In genomic region chr14:98175881-98176280, GRCh38 we compare ENCODE assay signal across 26 cellular contexts.
A peak's percentile ranks its signal among the peaks of the same experiment; 100 is the strongest.
DNase-seq lines count a peak whose midpoint lies in the region; ATAC-seq, FAIRE-seq and TF ChIP-seq lines count a peak whose summit lies in the region.
"Had no signal": no experiment of that assay in that cellular context is flagged by ENCODE, and none has a peak within 500 bp of the region (broad histone marks: within the 10 kb centered on the region; RNA-seq: fewer than 3 reads in every experiment).

No MANE protein-coding gene starts in this region.

- peaks cover 97% of the 10 kb centered on the region for H3K4me1 Mint-ChIP-seq in activated T-cell treated with anti-CD3 and anti-CD28 coated beads, Interleukin-2, amount 50 U/mL, for 24 hours (ENCODE audit: low read depth)
- peaks cover 85% of the 10 kb centered on the region for H3K4me1 Mint-ChIP-seq in activated T-helper 2 cell treated with anti-CD3 and anti-CD28 coated beads, Interferon-gamma antibody, Interleukin-2, Interleukin-4, amounts not matched to agents 10 μg/mL and 5 μg/mL and 100 μg/mL, durations not matched to agents 14 hours and 24 hours and 36 hours (ENCODE audit: low read depth)
- H3K4me1 Mint-ChIP-seq in stimulated activated effector memory CD8-positive, alpha-beta T cell treated with anti-CD3 and anti-CD28 coated beads, Interleukin-12 subunit alpha, Interleukin-12 subunit beta, amount 100 ng/mL, for 72 hours, result peaks cover 89% of the 10 kb centered on the region
- H3K4me1 Mint-ChIP-seq: mesothelial cell of epicardium had no signal

- TF ChIP-seq CTCF in DND-41 (IDR thresholded peaks at IDR 0.05; ENCODE audit: borderline replicate concordance, extremely low read depth, low read length, poor library complexity, severe bottlenecking), result no peak

- peak overlapping the region; percentile 98 for H3K27ac Mint-ChIP-seq in activated T-cell treated with anti-CD3 and anti-CD28 coated beads, Interleukin-2, amount 50 U/mL, for 24 hours
- H3K27ac Mint-ChIP-seq in activated T-helper 2 cell treated with anti-CD3 and anti-CD28 coated beads, Interferon-gamma antibody, Interleukin-2, Interleukin-4, amounts not matched to agents 10 μg/mL and 5 μg/mL and 100 μg/mL, durations not matched to agents 14 hours and 24 hours and 36 hours, result peak overlapping the region; percentile 90
- peak overlapping the region; percentile 97 for H3K27ac Mint-ChIP-seq in stimulated activated effector memory CD8-positive, alpha-beta T cell treated with anti-CD3 and anti-CD28 coated beads, Interleukin-12 subunit alpha, Interleukin-12 subunit beta, amount 100 ng/mL, for 72 hours
- H3K27ac Mint-ChIP-seq: dendritic cell treated with granulocyte-macrophage colony-stimulating factor and Interleukin-4, amounts not matched to agents 40 ng/mL and 50 ng/mL, for 4 days; mesothelial cell of epicardium; nephron had no signal

- no peaks in the 10 kb centered on the region for H3K36me3 ChIP-seq in DND-41 (ENCODE audit: insufficient read depth, low read length)
- H3K36me3 ChIP-seq in small intestine (ENCODE audit: control insufficient read depth in 2 of 2, insufficient read depth in 2 of 2, low read length in 2 of 2), result no peaks in the 10 kb centered on the region
- H3K36me3 ChIP-seq: HAP-1 had no signal

- peaks cover 25% of the 10 kb centered on the region for H3K79me2 ChIP-seq in DND-41 (ENCODE audit: insufficient read depth, low read length)

- H3K4me3 Mint-ChIP-seq in activated T-cell treated with anti-CD3 and anti-CD28 coated beads, Interleukin-2, amount 50 U/mL, for 24 hours, result peak overlapping the region; percentile 49
- peak overlapping the region; percentile 51 for H3K4me3 Mint-ChIP-seq in activated T-helper 2 cell treated with anti-CD3 and anti-CD28 coated beads, Interferon-gamma antibody, Interleukin-2, Interleukin-4, amounts not matched to agents 10 μg/mL and 5 μg/mL and 100 μg/mL, durations not matched to agents 14 hours and 24 hours and 36 hours (ENCODE audit: low read depth)
- H3K4me3 Mint-ChIP-seq in stimulated activated effector memory CD8-positive, alpha-beta T cell treated with anti-CD3 and anti-CD28 coated beads, Interleukin-12 subunit alpha, Interleukin-12 subunit beta, amount 100 ng/mL, for 72 hours, result peak overlapping the region; percentile 50
- H3K4me3 Mint-ChIP-seq: dendritic cell treated with granulocyte-macrophage colony-stimulating factor and Interleukin-4, amounts not matched to agents 40 ng/mL and 50 ng/mL, for 4 days; mesothelial cell of epicardium; nephron had no signal

- WGBS in small intestine, 3 donors, result 75 to 78% (median 76%) methylated on average over 5 of the region's 5 CpGs

- no peaks in the 10 kb centered on the region for H4K20me1 ChIP-seq in DND-41 (ENCODE audit: insufficient read depth, low read length)

- no peak for ATAC-seq in DND-41 (ENCODE audit: insufficient read depth, low read depth)
- no peak for ATAC-seq in stimulated activated effector memory CD8-positive, alpha-beta T cell treated with anti-CD3 and anti-CD28 coated beads, Interleukin-12 subunit alpha, Interleukin-12 subunit beta, amount 100 ng/mL, for 72 hours
- ATAC-seq: left ventricle myocardium superior had no signal

- H3K4me3 ChIP-seq in DND-41 (ENCODE audit: low read depth in 1 of 2, low read length in 2 of 2), result peak overlapping the region in 1 of 2 experiments; percentile 6; a peak in 1 of 4 replicates
- no peak overlapping the region for H3K4me3 ChIP-seq in small intestine (ENCODE audit: low read depth in 1 of 2, low read length in 2 of 2)
- H3K4me3 ChIP-seq: HAP-1, SK-N-MC, skin epidermis had no signal

- peak overlapping the region; percentile 95 for H3K27ac ChIP-seq in DND-41 (ENCODE audit: low read length)
- H3K27ac ChIP-seq in small intestine (ENCODE audit: low read depth in 1 of 2, low read length in 1 of 2), result no peak overlapping the region
- H3K27ac ChIP-seq: SK-N-MC had no signal

- no peak for DNase-seq in activated T-cell treated with anti-CD3 and anti-CD28 coated beads, Interleukin-2, amount 50 U/mL, for 24 hours
- DNase-seq in activated T-cell treated with anti-CD3 and anti-CD28 coated beads for 4 hours (no peak), DND-41 (peak; percentile 45), small intestine (no peak), hepatic stellate cell (ENCODE audit: low spot score) (no peak)
- no peak for DNase-seq in activated T-helper 2 cell treated with anti-CD3 and anti-CD28 coated beads, Interferon-gamma antibody, Interleukin-2, Interleukin-4, amounts not matched to agents 10 μg/mL and 5 μg/mL and 100 μg/mL, durations not matched to agents 14 hours and 24 hours and 36 hours (ENCODE audit: low spot score)
- no peak for DNase-seq in stimulated activated effector memory CD8-positive, alpha-beta T cell treated with anti-CD3 and anti-CD28 coated beads, Interleukin-12 subunit alpha, Interleukin-12 subunit beta, amount 100 ng/mL, for 72 hours (ENCODE audit: low spot score in 2 of 2)
- DNase-seq: ACHN; activated effector memory CD4-positive, alpha-beta T cell treated with anti-CD3 and anti-CD28 coated beads, Interleukin-2, amount 50 U/mL, for 16 hours; aorta; islet precursor cell; Karpas-422; left ventricle myocardium superior; MV-4-11; NCI-H1694 treated with DMSO at 0.1 percent for 48 hours; NCI-H2171 treated with DMSO at 0.1 percent for 48 hours; NCI-H526 treated with DMSO at 0.1 percent for 48 hours; RPMI8226; stimulated activated CD4-positive, alpha-beta T cell treated with anti-CD3 and anti-CD28 coated beads, Interleukin-1b, Interleukin-23, amount 100 ng/mL, for 48 hours; T1000 had no signal

- peaks cover 2% of the 10 kb centered on the region for H3K9me3 Mint-ChIP-seq in activated T-cell treated with anti-CD3 and anti-CD28 coated beads, Interleukin-2, amount 50 U/mL, for 24 hours
- H3K9me3 Mint-ChIP-seq in activated T-helper 2 cell treated with anti-CD3 and anti-CD28 coated beads, Interferon-gamma antibody, Interleukin-2, Interleukin-4, amounts not matched to agents 10 μg/mL and 5 μg/mL and 100 μg/mL, durations not matched to agents 14 hours and 24 hours and 36 hours, result no peaks in the 10 kb centered on the region
- no peaks in the 10 kb centered on the region for H3K9me3 Mint-ChIP-seq in stimulated activated effector memory CD8-positive, alpha-beta T cell treated with anti-CD3 and anti-CD28 coated beads, Interleukin-12 subunit alpha, Interleukin-12 subunit beta, amount 100 ng/mL, for 72 hours
- H3K9me3 Mint-ChIP-seq: dendritic cell treated with granulocyte-macrophage colony-stimulating factor and Interleukin-4, amounts not matched to agents 40 ng/mL and 50 ng/mL, for 4 days; mesothelial cell of epicardium; nephron had no signal

- no peaks in the 10 kb centered on the region for H3K27me3 ChIP-seq in DND-41 (ENCODE audit: insufficient read depth, low read length, poor library complexity)
- H3K27me3 ChIP-seq in small intestine (ENCODE audit: control insufficient read depth in 2 of 2, insufficient read depth in 2 of 2, low read length in 2 of 2), result no peaks in the 10 kb centered on the region

- no peaks in the 10 kb centered on the region for H3K9me3 ChIP-seq in DND-41 (ENCODE audit: insufficient read depth, low read length, severe bottlenecking)
- no peaks in the 10 kb centered on the region for H3K9me3 ChIP-seq in small intestine (ENCODE audit: control insufficient read depth, low read depth)
- H3K9me3 ChIP-seq: HAP-1 had no signal

- FAIRE-seq in small intestine (lab: Jason Lieb, UNC), result no peak

- H3K4me1 ChIP-seq in DND-41 (ENCODE audit: insufficient read depth, low read length) (peaks cover 92% of the 10 kb centered on the region), small intestine (ENCODE audit: control insufficient read depth in 2 of 2, insufficient read depth in 1 of 2, low read depth in 1 of 2, low read length in 1 of 2) (peaks cover 0 to 3% of the 10 kb centered on the region in 2 donors)
- H3K4me1 ChIP-seq: HAP-1 had no signal

- no peaks in the 10 kb centered on the region for H3K27me3 Mint-ChIP-seq in activated T-cell treated with anti-CD3 and anti-CD28 coated beads, Interleukin-2, amount 50 U/mL, for 24 hours
- H3K27me3 Mint-ChIP-seq in activated T-helper 2 cell treated with anti-CD3 and anti-CD28 coated beads, Interferon-gamma antibody, Interleukin-2, Interleukin-4, amounts not matched to agents 10 μg/mL and 5 μg/mL and 100 μg/mL, durations not matched to agents 14 hours and 24 hours and 36 hours (ENCODE audit: low read depth), result no peaks in the 10 kb centered on the region
- H3K27me3 Mint-ChIP-seq: dendritic cell treated with granulocyte-macrophage colony-stimulating factor and Interleukin-4, amounts not matched to agents 40 ng/mL and 50 ng/mL, for 4 days had no signal

- peak overlapping the region; percentile 53 for H3K4me2 ChIP-seq in DND-41 (ENCODE audit: insufficient read depth, low read length)

- intact Hi-C loops in activated T-helper 2 cell treated with anti-CD3 and anti-CD28 coated beads, Interferon-gamma antibody, Interleukin-2, Interleukin-4, amounts not matched to agents 10 μg/mL and 5 μg/mL and 100 μg/mL, durations not matched to agents 14 hours and 24 hours and 36 hours (cut with micrococcal nuclease), result loop anchor here (2.0 to 10.0 kb wide), 6 partner anchors 13 to 1097 kb away; partner anchors contain the start of gene BCL11B

- H3K9ac ChIP-seq in DND-41 (ENCODE audit: low read depth, low read length), result peak overlapping the region; percentile 67

- no peak overlapping the region for H2AFZ ChIP-seq in DND-41 (ENCODE audit: low read depth, low read length)

- H3K36me3 Mint-ChIP-seq in activated T-cell treated with anti-CD3 and anti-CD28 coated beads, Interleukin-2, amount 50 U/mL, for 24 hours (ENCODE audit: low read depth), result peaks cover 15% of the 10 kb centered on the region
- no peaks in the 10 kb centered on the region for H3K36me3 Mint-ChIP-seq in activated T-helper 2 cell treated with anti-CD3 and anti-CD28 coated beads, Interferon-gamma antibody, Interleukin-2, Interleukin-4, amounts not matched to agents 10 μg/mL and 5 μg/mL and 100 μg/mL, durations not matched to agents 14 hours and 24 hours and 36 hours (ENCODE audit: low read depth)
- peaks cover 5% of the 10 kb centered on the region for H3K36me3 Mint-ChIP-seq in stimulated activated effector memory CD8-positive, alpha-beta T cell treated with anti-CD3 and anti-CD28 coated beads, Interleukin-12 subunit alpha, Interleukin-12 subunit beta, amount 100 ng/mL, for 72 hours
- H3K36me3 Mint-ChIP-seq: mesothelial cell of epicardium had no signal
